ENCODE assay signal across 8 cellular contexts in the genomic region with DNA sequence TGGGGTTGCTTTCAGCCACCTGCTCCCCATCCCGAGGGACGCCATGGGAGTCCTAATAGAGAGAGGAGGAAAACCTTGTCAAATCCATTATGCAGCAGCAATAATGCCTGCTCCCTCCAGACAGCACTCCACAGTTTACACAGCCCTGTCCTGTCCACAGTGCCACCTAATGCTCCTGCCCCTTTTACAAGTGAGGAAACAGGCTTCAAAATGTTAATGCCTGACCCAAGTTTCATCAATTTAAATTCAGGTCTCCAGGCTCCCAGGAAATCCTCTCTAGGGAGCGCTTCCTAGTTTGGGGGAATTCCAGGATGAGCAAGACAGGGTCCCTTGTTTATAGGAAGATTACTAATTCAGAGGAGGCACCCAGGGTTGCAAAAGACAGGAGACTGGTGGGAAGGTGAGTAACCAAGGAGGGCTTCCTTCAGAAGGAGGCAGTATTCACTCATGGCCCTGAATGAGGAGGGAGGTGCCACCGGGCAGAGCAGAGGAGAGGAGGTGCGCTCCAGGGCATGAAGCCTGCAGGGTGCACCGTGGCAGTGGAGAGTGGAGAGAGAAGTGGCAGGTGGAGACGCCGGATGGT. TPM values are rescaled to one million over a fixed set of nuclear protein-coding genes. Genes with fewer than 3 reads are reported as not detected.
DNase-seq lines count a peak whose midpoint lies in the region; TF ChIP-seq lines count a peak whose summit lies in the region.

No MANE protein-coding gene starts in this region.

- H3K4me3 ChIP-seq in epithelial cell of proximal tubule (ENCODE audit: low read depth, low read length) (peak overlapping the region; percentile 90), skeletal muscle satellite cell (ENCODE audit: low read length) (peak overlapping the region; percentile 77), right atrium auricular region (peak overlapping the region in 1 of 2 donors; percentile 78)

- H3K9me3 ChIP-seq in skeletal muscle satellite cell (replicated peaks; ENCODE audit: low read length) (no peaks in the 10 kb centered on the region), right atrium auricular region (no peaks in the 10 kb centered on the region)

- DNase-seq in NCI-H345 (lab: John Stamatoyannopoulos, UW) (peak; percentile 65), NCI-H345 treated with DMSO at 0.1 percent for 48 hours (lab: John Stamatoyannopoulos, UW; ENCODE audit: unreplicated experiment) (no peak), NCI-H2171 (lab: John Stamatoyannopoulos, UW) (peak; percentile 61), epithelial cell of proximal tubule (ENCODE audit: low read depth) (peak; percentile 56), OCI-M2 (lab: John Stamatoyannopoulos, UW; ENCODE audit: unreplicated experiment) (no peak), NCI-H1436 (lab: John Stamatoyannopoulos, UW) (no peak), right atrium auricular region (ENCODE audit: low spot score) (no peak)

- no peak overlapping the region for H3K9ac ChIP-seq in skeletal muscle satellite cell (ENCODE audit: low read depth, low read length)

- no peak overlapping the region for H3K27ac ChIP-seq in right atrium auricular region

- TF ChIP-seq CTCF in epithelial cell of proximal tubule (conservative IDR thresholded peaks at IDR 0.05; ENCODE audit: low read depth, low read length) (no peak), right atrium auricular region (IDR thresholded peaks at IDR 0.05) (no peak)

- H3K36me3 ChIP-seq in skeletal muscle satellite cell (ENCODE audit: insufficient read depth, low read length) (peaks cover 20% of the 10 kb centered on the region), right atrium auricular region (peaks cover 24% of the 10 kb centered on the region)

- H3K4me2 ChIP-seq in skeletal muscle satellite cell (ENCODE audit: low read length) = peak overlapping the region; percentile 93

- H3K27me3 ChIP-seq in skeletal muscle satellite cell (ENCODE audit: control insufficient read depth, insufficient read depth, low read length) (peaks cover 7% of the 10 kb centered on the region), right atrium auricular region (peaks cover 0 to 5% of the 10 kb centered on the region in 2 donors)

- H3K4me1 ChIP-seq in skeletal muscle satellite cell (ENCODE audit: control insufficient read depth, insufficient read depth, low read length) (peaks cover 16% of the 10 kb centered on the region), right atrium auricular region (peaks cover 0 to 23% of the 10 kb centered on the region in 2 donors)

RNA-seq across cellular contexts. Expression of gene TMEM132A, which starts 1.5 kb away (rescaled TPM):
- 150 and 287 TPM in 2 replicates for total RNA-seq in epithelial cell of proximal tubule
- 8.4 and 19.7 TPM in 2 replicates for total RNA-seq in skeletal muscle satellite cell (2012; rRNA removed)
- 1 to 10 TPM; 7.5 to 8.4 TPM for total RNA-seq in right atrium auricular region

RNA-seq across cellular contexts. Expression of gene TMEM109, which starts 11.8 kb away (rescaled TPM):
- total RNA-seq in epithelial cell of proximal tubule (95.4 and 119 TPM in 2 replicates), right atrium auricular region (100 to 1,000 TPM; 119 to 124 TPM)
- total RNA-seq in skeletal muscle satellite cell (2012; rRNA removed) = 26.6 and 54.6 TPM in 2 replicates

RNA-seq across cellular contexts. Expression of gene PRPF19, which starts 19.4 kb away (rescaled TPM):
- 73.2 and 159 TPM in 2 replicates for total RNA-seq in epithelial cell of proximal tubule
- 60.1 and 74.9 TPM in 2 replicates for total RNA-seq in skeletal muscle satellite cell (2012; rRNA removed)
- total RNA-seq in right atrium auricular region = 10 to 100 TPM; 20.3 to 46.2 TPM

RNA-seq across cellular contexts. Expression of gene SLC15A3, which starts 26.2 kb away (rescaled TPM):
- 0.43 and 0.86 TPM in 2 replicates for total RNA-seq in epithelial cell of proximal tubule
- 1.5 and 2.0 TPM in 2 replicates for total RNA-seq in skeletal muscle satellite cell (2012; rRNA removed)
- total RNA-seq in right atrium auricular region = 10 to 100 TPM; 12.9 to 17.5 TPM

RNA-seq across cellular contexts. Expression of gene CD6, which starts 45.7 kb away (rescaled TPM):
- 0.23 TPM in 1 of 2 replicates, not detected in the other for total RNA-seq in epithelial cell of proximal tubule
- not detected in 2 replicates for total RNA-seq in skeletal muscle satellite cell (2012; rRNA removed)
- under 1 TPM; 0.48 to 0.79 TPM for total RNA-seq in right atrium auricular region

Comparison
In these comparisons a context has a peak if more than half of its experiments do, and no peak if none do; other contexts are left out.
1. DNase-seq: peak in NCI-H345 (single experiment), NCI-H2171 (single experiment) and epithelial cell of proximal tubule (single experiment); none in NCI-H345 treated with DMSO at 0.1 percent for 48 hours (single experiment), OCI-M2 (single experiment), NCI-H1436 (single experiment) and right atrium auricular region (single experiment).
2. RNA of gene TMEM132A, which starts 1.5 kb away (total RNA-seq): 150 to 287 TPM in epithelial cell of proximal tubule; 7.5 to 8.4 TPM in right atrium auricular region; every median in the first group is over 10 times any median in the second.